ENCODE assay signal across 6 cellular contexts in genomic region chr19:8318835-8319234, GRCh38. TPM values are rescaled to one million over a fixed set of nuclear protein-coding genes. Genes with fewer than 3 reads are reported as not detected.
A peak's percentile ranks its signal among the peaks of the same experiment; 100 is the strongest.
DNase-seq lines count a peak whose midpoint lies in the region; ATAC-seq, FAIRE-seq and TF ChIP-seq lines count a peak whose summit lies in the region.
"Not testable (repeated sequence)": the region's sequence is repeated elsewhere in the genome, so short reads cannot be mapped to it uniquely, and the experiment has no call there.

No MANE protein-coding gene starts in this region.

- not testable (repeated sequence) for BruUV-seq in PC-3 (replicated peaks; lab: Mats Ljungman, UMichigan)

- not testable (repeated sequence) for H3K9ac ChIP-seq in PC-3 (ENCODE audit: low read length)

- CTCF ChIA-PET in PC-3 (lab: Charles Lee) = interaction anchor here (0.6 kb wide), 1 partner anchor 398 kb away, joined by 6 read pairs; no protein-coding TSS in a partner anchor
- CTCF ChIA-PET in activated naive CD4-positive, alpha-beta T cell treated with anti-CD3 and anti-CD28 coated beads, Interleukin-2, amount 10 ng/mL, durations not matched to agents 7 days and 5 days (lab: Charles Lee) = interaction anchor here (1.0 to 1.2 kb wide), 2 partner anchors 51 to 187 kb away, joined by 3 to 4 read pairs; no protein-coding TSS in a partner anchor

- H3K4me3 Mint-ChIP-seq in IgD-negative memory B cell (peak overlapping the region in 1 of 4 donors; percentile 67), progenitor cell of endocrine pancreas (ENCODE audit: low read depth) (peak overlapping the region; percentile 31)
- peak overlapping the region; percentile 49 for H3K4me3 Mint-ChIP-seq in activated naive CD4-positive, alpha-beta T cell treated with anti-CD3 and anti-CD28 coated beads, Interleukin-2, amount 10 ng/mL, durations not matched to agents 7 days and 5 days

- DNase-seq in D721Med (ENCODE audit: insufficient read length, low spot score); PC-3; activated naive CD4-positive, alpha-beta T cell treated with anti-CD3 and anti-CD28 coated beads, Interleukin-2, amount 10 ng/mL, durations not matched to agents 7 days and 5 days; progenitor cell of endocrine pancreas (ENCODE audit: low spot score, unreplicated experiment): not testable (repeated sequence)
- peak; percentile 32 for DNase-seq in fibroblast of peridontal ligament (ENCODE audit: extremely low read depth)

- peaks cover 22% of the 10 kb centered on the region for H4K20me1 ChIP-seq in PC-3 (ENCODE audit: low read length)

- H3K27ac ChIP-seq in PC-3 (ENCODE audit: low read length) = not testable (repeated sequence)

- not testable (repeated sequence) for H3K9me3 Mint-ChIP-seq in IgD-negative memory B cell; activated naive CD4-positive, alpha-beta T cell treated with anti-CD3 and anti-CD28 coated beads, Interleukin-2, amount 10 ng/mL, durations not matched to agents 7 days and 5 days; progenitor cell of endocrine pancreas (ENCODE audit: low read depth)

- POLR2A ChIA-PET in PC-3 (lab: Charles Lee; ENCODE audit: unreplicated experiment) = interaction anchor here (0.7 kb wide), 1 partner anchor 671 kb away, joined by 7 read pairs; no protein-coding TSS in a partner anchor

- H3K27ac Mint-ChIP-seq in IgD-negative memory B cell = peak overlapping the region in 2 of 3 donors; percentile 16 to 25
- H3K27ac Mint-ChIP-seq in activated naive CD4-positive, alpha-beta T cell treated with anti-CD3 and anti-CD28 coated beads, Interleukin-2, amount 10 ng/mL, durations not matched to agents 7 days and 5 days = peak overlapping the region; percentile 81
- H3K27ac Mint-ChIP-seq in progenitor cell of endocrine pancreas = not testable (repeated sequence)

- not testable (repeated sequence) for H3K9me2 ChIP-seq in PC-3 (replicated peaks; ENCODE audit: low read length)

- H3K4me1 Mint-ChIP-seq in IgD-negative memory B cell (peaks cover 13 to 20% (median 16%) of the 10 kb centered on the region in 3 donors), progenitor cell of endocrine pancreas (ENCODE audit: low read depth) (peaks cover 17% of the 10 kb centered on the region)
- H3K4me1 Mint-ChIP-seq in activated naive CD4-positive, alpha-beta T cell treated with anti-CD3 and anti-CD28 coated beads, Interleukin-2, amount 10 ng/mL, durations not matched to agents 7 days and 5 days = peaks cover 39% of the 10 kb centered on the region

- H3K4me2 ChIP-seq in PC-3 (ENCODE audit: low read length) = not testable (repeated sequence)

- intact Hi-C loops in PC-3 (cut with micrococcal nuclease) = not testable (repeated sequence)

- H3K27me3 Mint-ChIP-seq in IgD-negative memory B cell; activated naive CD4-positive, alpha-beta T cell treated with anti-CD3 and anti-CD28 coated beads, Interleukin-2, amount 10 ng/mL, durations not matched to agents 7 days and 5 days; progenitor cell of endocrine pancreas: not testable (repeated sequence)

- not testable (repeated sequence) for H3K36me3 Mint-ChIP-seq in IgD-negative memory B cell; progenitor cell of endocrine pancreas (ENCODE audit: insufficient read depth)
- H3K36me3 Mint-ChIP-seq in activated naive CD4-positive, alpha-beta T cell treated with anti-CD3 and anti-CD28 coated beads, Interleukin-2, amount 10 ng/mL, durations not matched to agents 7 days and 5 days = peaks cover 34% of the 10 kb centered on the region

- H3K36me3 ChIP-seq in PC-3 (ENCODE audit: low read depth, low read length) = peaks cover 20% of the 10 kb centered on the region

- FAIRE-seq in D721Med (lab: Jason Lieb, UNC) = not testable (repeated sequence)

- not testable (repeated sequence) for H2AFZ ChIP-seq in PC-3 (ENCODE audit: low read length)

- ATAC-seq in PC-3 = not testable (repeated sequence)

- peaks cover 19% of the 10 kb centered on the region for H3K4me1 ChIP-seq in PC-3 (ENCODE audit: insufficient read depth, low read length)

- TF ChIP-seq CTCF in D721Med (IDR thresholded peaks at IDR 0.05; ENCODE audit: insufficient read depth, missing control alignments) = peak; percentile 2
- 0 out of 2 replicates have a peak, but pooled peaks have one; percentile 18 for TF ChIP-seq CTCF in PC-3 (conservative IDR thresholded peaks at IDR 0.05; ENCODE audit: low read depth, low read length)
- TF ChIP-seq CTCF in progenitor cell of endocrine pancreas (IDR thresholded peaks at IDR 0.05; ENCODE audit: unreplicated experiment) = not testable (repeated sequence)

- peaks cover 43% of the 10 kb centered on the region for H3K79me2 ChIP-seq in PC-3 (ENCODE audit: low read length)

- not testable (repeated sequence) for H3F3A ChIP-seq in PC-3 (ENCODE audit: low read length, unreplicated experiment)

- H3K9me3 ChIP-seq in PC-3 (ENCODE audit: low read length) = not testable (repeated sequence)

- not testable (repeated sequence) for H3K27me3 ChIP-seq in PC-3 (ENCODE audit: low read length)

- H3K4me3 ChIP-seq in PC-3 (ENCODE audit: low read length) = not testable (repeated sequence)

RNA-seq across cellular contexts. Expression of gene NDUFA7, which starts 2.3 kb away (rescaled TPM):
- 141 TPM for polyA plus RNA-seq in IgD-negative memory B cell
- total RNA-seq in PC-3 (2014; rRNA removed) (98.5 and 144 TPM in 2 replicates), progenitor cell of endocrine pancreas (46.3 and 55.3 TPM in 2 replicates)

RNA-seq across cellular contexts. Expression of gene RPS28, which starts 2.5 kb away (rescaled TPM):
- polyA plus RNA-seq in IgD-negative memory B cell = 2,981 TPM
- total RNA-seq in PC-3 (2014; rRNA removed) = 2,594 and 2,746 TPM in 2 replicates
- total RNA-seq in progenitor cell of endocrine pancreas = 1,546 and 1,552 TPM in 2 replicates

RNA-seq across cellular contexts. Expression of gene CD320, which starts 10.7 kb away (rescaled TPM):
- polyA plus RNA-seq in IgD-negative memory B cell = 34.4 TPM
- total RNA-seq in PC-3 (2014; rRNA removed) = 217 and 221 TPM in 2 replicates
- 59.7 and 63.1 TPM in 2 replicates for total RNA-seq in progenitor cell of endocrine pancreas

RNA-seq across cellular contexts. Expression of gene KANK3, which starts 24.2 kb away (rescaled TPM):
- polyA plus RNA-seq in IgD-negative memory B cell = not detected
- total RNA-seq in PC-3 (2014; rRNA removed) = 0.81 and 0.87 TPM in 2 replicates
- 0.36 and 0.91 TPM in 2 replicates for total RNA-seq in progenitor cell of endocrine pancreas

RNA-seq across cellular contexts. Expression of gene ANGPTL4, which starts 45.1 kb away (rescaled TPM):
- not detected for polyA plus RNA-seq in IgD-negative memory B cell
- total RNA-seq in PC-3 (2014; rRNA removed) (6.7 and 10.7 TPM in 2 replicates), progenitor cell of endocrine pancreas (0.77 and 1.1 TPM in 2 replicates)
